ENCODE assay signal across 8 cellular contexts in the genomic region with DNA sequence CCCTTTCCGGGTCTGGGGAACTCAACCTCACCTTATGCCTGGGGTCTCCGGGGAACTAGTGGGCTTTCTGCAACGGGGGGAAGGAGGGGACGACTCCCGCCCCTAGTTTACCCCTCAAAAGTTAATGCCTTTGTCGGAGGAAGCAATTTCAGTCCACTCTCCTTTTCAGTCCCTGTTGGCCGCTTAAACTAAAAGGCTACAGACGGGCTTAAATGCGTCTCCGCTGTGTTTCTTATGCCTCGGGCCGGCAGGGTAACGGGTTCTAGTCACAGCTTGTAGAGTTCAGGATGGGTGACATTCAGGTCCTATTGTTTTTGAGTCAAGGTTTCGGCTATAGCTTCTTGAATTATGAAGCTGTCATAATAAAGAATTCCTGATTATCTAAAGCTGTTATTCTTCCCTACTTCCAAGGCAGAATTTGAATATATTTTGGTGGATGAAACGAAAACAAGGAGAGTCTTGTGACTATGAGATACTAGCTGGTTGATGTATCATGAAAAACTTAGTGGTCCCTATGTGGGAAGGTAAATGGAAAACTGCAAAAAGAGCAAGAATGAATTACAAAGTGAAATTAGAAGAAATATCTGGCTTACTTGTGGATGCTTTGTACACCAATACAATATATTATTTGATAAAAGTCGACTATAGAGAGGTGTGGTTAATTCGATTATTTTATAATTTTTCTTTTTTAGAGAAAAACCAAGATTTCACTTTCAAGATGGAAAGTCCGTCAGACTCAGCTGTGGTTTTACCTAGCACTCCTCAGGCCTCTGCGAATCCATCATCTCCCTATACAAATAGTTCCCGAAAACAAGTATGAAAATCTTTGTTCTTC. TPM values are rescaled to one million over a fixed set of nuclear protein-coding genes. Genes with fewer than 3 reads are reported as not detected.
A peak's percentile ranks its signal among the peaks of the same experiment; 100 is the strongest.
DNase-seq lines count a peak whose midpoint lies in the region; ATAC-seq and TF ChIP-seq lines count a peak whose summit lies in the region.

No MANE protein-coding gene starts in this region.

- H3K9me3 ChIP-seq in OCI-LY7 (ENCODE audit: low read length): no peaks in the 10 kb centered on the region
- no peaks in the 10 kb centered on the region for H3K9me3 ChIP-seq in effector memory CD4-positive, alpha-beta T cell (ENCODE audit: control insufficient read depth, low read length)
- H3K9me3 ChIP-seq in muscle layer of colon (ENCODE audit: low read length): no peaks in the 10 kb centered on the region

- H3K27ac ChIP-seq in OCI-LY7 (ENCODE audit: low read depth, low read length, poor library complexity, severe bottlenecking) (peak overlapping the region; percentile 67), muscle layer of colon (ENCODE audit: low read depth, low read length) (peak overlapping the region; percentile 63)
- H3K27ac ChIP-seq in effector memory CD4-positive, alpha-beta T cell (ENCODE audit: insufficient read depth, low read length, poor library complexity, severe bottlenecking): peak overlapping the region; percentile 100

- BruUV-seq in OCI-LY7 (replicated peaks; lab: Mats Ljungman, UMichigan): TSS peak; percentile 87

- peaks cover 10% of the 10 kb centered on the region; the same call in 1 of the 2 replicates for H3K79me2 ChIP-seq in OCI-LY7 (ENCODE audit: insufficient read depth, low read depth, low read length)

- POLR2A ChIA-PET in OCI-LY7 (lab: Charles Lee): interaction anchor here (0.9 to 2.6 kb wide), 19 partner anchors 9 to 732 kb away, joined by 3 to 13 read pairs (median 4); partner anchors contain the start of genes GSTO2 and STN1

- CTCF ChIA-PET in OCI-LY7 (lab: Charles Lee; ENCODE audit: unreplicated experiment): interaction anchor here (0.8 to 1.0 kb wide), 3 partner anchors 44 to 169 kb away, joined by 3 to 4 read pairs (median 3); no protein-coding TSS in a partner anchor

- intact Hi-C loops in OCI-LY7 (cut with micrococcal nuclease; ENCODE audit: unreplicated experiment): loop anchor here (2.0 to 5.0 kb wide), 5 partner anchors 140 to 410 kb away; partner anchors contain the start of genes CFAP58, GSTO2 and ITPRIP

- peak overlapping the region; percentile 27 for H2AFZ ChIP-seq in OCI-LY7 (ENCODE audit: low read length)

- peak overlapping the region; percentile 86 for H3K9ac ChIP-seq in muscle layer of colon (ENCODE audit: low read length)

- peak overlapping the region; percentile 74 for H3K4me3 ChIP-seq in OCI-LY7 (ENCODE audit: low read depth, low read length, poor library complexity, severe bottlenecking)
- peak overlapping the region; percentile 92 for H3K4me3 ChIP-seq in effector memory CD4-positive, alpha-beta T cell (ENCODE audit: insufficient read depth, low read depth, low read length, poor library complexity, severe bottlenecking)
- peak overlapping the region; percentile 75 to 95 for H3K4me3 ChIP-seq in muscle layer of colon (ENCODE audit: low read depth in 1 of 2, low read length in 2 of 2)

- peaks cover 7% of the 10 kb centered on the region for H3K36me3 ChIP-seq in OCI-LY7 (ENCODE audit: insufficient read depth, low read length)
- no peaks in the 10 kb centered on the region for H3K36me3 ChIP-seq in effector memory CD4-positive, alpha-beta T cell (ENCODE audit: control insufficient read depth, insufficient read depth, low read length)
- no peaks in the 10 kb centered on the region for H3K36me3 ChIP-seq in muscle layer of colon (ENCODE audit: insufficient read depth, low read length)

- no peak for TF ChIP-seq CTCF in OCI-LY7 (conservative IDR thresholded peaks at IDR 0.05; ENCODE audit: low read length)

- no peaks in the 10 kb centered on the region for H3K9me2 ChIP-seq in OCI-LY7 (ENCODE audit: insufficient read depth, low read length)

- ATAC-seq in GM21515 (IDR thresholded peaks at IDR 0.05; ENCODE audit: unreplicated experiment): no peak

- no peaks in the 10 kb centered on the region for H4K20me1 ChIP-seq in OCI-LY7 (ENCODE audit: insufficient read depth, low read length)

- H3K4me2 ChIP-seq in OCI-LY7 (ENCODE audit: low read length): peak overlapping the region; percentile 80

- peak; percentile 44 for DNase-seq in ELR (ENCODE audit: low read depth)
- peak; percentile 20 for DNase-seq in HCEC 1CT
- DNase-seq in OCI-LY7 (ENCODE audit: low spot score): peak; percentile 59
- DNase-seq in effector memory CD4-positive, alpha-beta T cell: no peak
- no peak for DNase-seq in SK-N-DZ (ENCODE audit: low spot score)
- no peak for DNase-seq in NK-92 (lab: John Stamatoyannopoulos, UW; ENCODE audit: unreplicated experiment)

- H3K27me3 ChIP-seq in effector memory CD4-positive, alpha-beta T cell (replicated peaks; ENCODE audit: control insufficient read depth, insufficient read depth, low read length, poor library complexity, severe bottlenecking): no peaks in the 10 kb centered on the region
- no peaks in the 10 kb centered on the region for H3K27me3 ChIP-seq in muscle layer of colon (ENCODE audit: control insufficient read depth in 1 of 2, insufficient read depth in 2 of 2, low read length in 2 of 2)

- H3K4me1 ChIP-seq in OCI-LY7 (ENCODE audit: insufficient read depth, low read length, poor library complexity, severe bottlenecking): peaks cover 31% of the 10 kb centered on the region
- peaks cover 13% of the 10 kb centered on the region for H3K4me1 ChIP-seq in effector memory CD4-positive, alpha-beta T cell (ENCODE audit: control insufficient read depth, insufficient read depth, low read length, poor library complexity, severe bottlenecking)
- peaks cover 6% of the 10 kb centered on the region for H3K4me1 ChIP-seq in muscle layer of colon (ENCODE audit: insufficient read depth, low read length)

RNA-seq across cellular contexts. Expression of gene SFR1, which starts 0.5 kb away (rescaled TPM):
- total RNA-seq in OCI-LY7 (2014; rRNA removed; shearing (Covaris generic)): 6.9 and 14.8 TPM in 2 replicates
- total RNA-seq in OCI-LY7 (2022): 13.9 and 18.0 TPM in 2 replicates
- polyA plus RNA-seq in SK-N-DZ (2014; cell fraction: cytosol; rRNA removed): 13.6 and 14.5 TPM in 2 replicates
- polyA plus RNA-seq in SK-N-DZ (2014; cell fraction: nucleus; rRNA removed): 7.4 and 10.7 TPM in 2 replicates

RNA-seq across cellular contexts. Expression of gene COL17A1, which starts 36.8 kb away (rescaled TPM):
- not detected in 2 replicates for total RNA-seq in OCI-LY7 (2014; rRNA removed; shearing (Covaris generic))
- 0.15 and 0.17 TPM in 2 replicates for total RNA-seq in OCI-LY7 (2022)
- polyA plus RNA-seq in SK-N-DZ (2014; cell fraction: cytosol; rRNA removed): not detected in 2 replicates
- 0.38 and 0.46 TPM in 2 replicates for polyA plus RNA-seq in SK-N-DZ (2014; cell fraction: nucleus; rRNA removed)

Comparison
In these comparisons a context has a peak if more than half of its experiments do, and no peak if none do; other contexts are left out.
1. DNase-seq: peak in ELR (single experiment), HCEC 1CT (single experiment) and OCI-LY7 (single experiment); none in effector memory CD4-positive, alpha-beta T cell (0 of 3), SK-N-DZ (single experiment) and NK-92 (single experiment).
2. Peak in every context shown above with its lines, with median percentiles within 50 percentile points of each other: H3K27ac ChIP-seq and H3K4me3 ChIP-seq.